ENCODE assay signal across 12 cellular contexts in genomic region chr10:34049887-34050286, GRCh38.
DNase-seq lines count a peak whose midpoint lies in the region; ATAC-seq and TF ChIP-seq lines count a peak whose summit lies in the region.
"Had no signal": no experiment of that assay in that cellular context is flagged by ENCODE, and none has a peak within 500 bp of the region (broad histone marks: within the 10 kb centered on the region; RNA-seq: fewer than 3 reads in every experiment).

No MANE protein-coding gene starts in this region.

- TF ChIP-seq CTCF in fibroblast of lung (conservative IDR thresholded peaks at IDR 0.05 in 1 of 2, IDR thresholded peaks at IDR 0.05 in 1 of 2; ENCODE audit: low read depth in 1 of 2, low read length in 2 of 2): no peak
- TF ChIP-seq CTCF in smooth muscle cell (IDR thresholded peaks at IDR 0.05; ENCODE audit: borderline replicate concordance, insufficient read depth, poor library complexity, severe bottlenecking): no peak

- H4K20me1 ChIP-seq in fibroblast of lung (ENCODE audit: control insufficient read depth, extremely low read depth, insufficient read depth, low read length) (no peaks in the 10 kb centered on the region), smooth muscle cell (ENCODE audit: low read depth) (no peaks in the 10 kb centered on the region)

- H3K4me2 ChIP-seq in fibroblast of lung (ENCODE audit: extremely low read depth, insufficient read depth, low read length) (no peak overlapping the region), smooth muscle cell (peak overlapping the region; percentile 79)

- H3K27ac ChIP-seq in fibroblast of lung (ENCODE audit: insufficient read depth, low read length) (no peak overlapping the region), smooth muscle cell (ENCODE audit: low read depth) (peak overlapping the region; percentile 96)
- H3K27ac ChIP-seq: ascending aorta had no signal

- H3K36me3 ChIP-seq in fibroblast of lung (ENCODE audit: control insufficient read depth, insufficient read depth, low read length): no peaks in the 10 kb centered on the region
- no peaks in the 10 kb centered on the region for H3K36me3 ChIP-seq in smooth muscle cell (ENCODE audit: low read depth)
- H3K36me3 ChIP-seq: ascending aorta had no signal

- H3K27me3 ChIP-seq in fibroblast of lung (ENCODE audit: control insufficient read depth, insufficient read depth, low read length) (peaks cover 12% of the 10 kb centered on the region), smooth muscle cell (ENCODE audit: low read depth) (no peaks in the 10 kb centered on the region)
- H3K27me3 ChIP-seq: ascending aorta had no signal

- no peaks in the 10 kb centered on the region for H3K79me2 ChIP-seq in fibroblast of lung (ENCODE audit: control insufficient read depth, insufficient read depth, low read length)
- no peaks in the 10 kb centered on the region for H3K79me2 ChIP-seq in smooth muscle cell (ENCODE audit: low read depth)

- WGBS in smooth muscle cell (ENCODE audit: low lambda C conversion rate): 11% methylated on average over 9 of the region's 9 CpGs

- ATAC-seq in HG02798 (IDR thresholded peaks at IDR 0.05; ENCODE audit: poor library complexity, unreplicated experiment) (no peak), GM18907 (IDR thresholded peaks at IDR 0.05; ENCODE audit: unreplicated experiment) (no peak), GM21723 (IDR thresholded peaks at IDR 0.05; ENCODE audit: unreplicated experiment) (no peak)
- ATAC-seq: left lobe of liver had no signal

- DNase-seq in EL: peak; percentile 41
- DNase-seq in RPMI7951 (ENCODE audit: low read depth): peak; percentile 69
- DNase-seq in fibroblast of lung (ENCODE audit: low read depth in 2 of 2): peak; percentile 21 to 93
- DNase-seq in smooth muscle cell (lab: John Stamatoyannopoulos, UW; ENCODE audit: unreplicated experiment): no peak
- DNase-seq in GM19238 (ENCODE audit: insufficient read length, low spot score): no peak
- DNase-seq: DMS153, NCI-H2081 had no signal

- H3K4me1 ChIP-seq in fibroblast of lung (ENCODE audit: control insufficient read depth, extremely low read depth, insufficient read depth, low read length) (no peaks in the 10 kb centered on the region), smooth muscle cell (ENCODE audit: low read depth) (no peaks in the 10 kb centered on the region)
- H3K4me1 ChIP-seq: ascending aorta had no signal

- H3K9me3 ChIP-seq in fibroblast of lung (ENCODE audit: control insufficient read depth, insufficient read depth, low read depth, low read length): no peaks in the 10 kb centered on the region
- no peaks in the 10 kb centered on the region for H3K9me3 ChIP-seq in smooth muscle cell (replicated peaks; ENCODE audit: low read depth)
- H3K9me3 ChIP-seq: ascending aorta had no signal

- H3K9ac ChIP-seq in fibroblast of lung (ENCODE audit: insufficient read depth, low read length) (no peak overlapping the region), smooth muscle cell (ENCODE audit: low read depth) (peak overlapping the region; percentile 74)

- H3K4me3 ChIP-seq in fibroblast of lung (replicated peaks in 1 of 4; ENCODE audit: control extremely low read depth in 1 of 4, insufficient read depth in 1 of 4, low read depth in 3 of 4, low read length in 4 of 4): no peak overlapping the region
- H3K4me3 ChIP-seq in smooth muscle cell: peak overlapping the region; percentile 12
- H3K4me3 ChIP-seq: ascending aorta had no signal

- H2AFZ ChIP-seq in fibroblast of lung (ENCODE audit: low read length) (no peak overlapping the region), smooth muscle cell (ENCODE audit: low read depth) (peak overlapping the region; percentile 71)

- peaks cover 11% of the 10 kb centered on the region for H3F3A ChIP-seq in smooth muscle cell (ENCODE audit: low read depth)

Comparison
In these comparisons a context has a peak if more than half of its experiments do, and no peak if none do; other contexts are left out.
1. DNase-seq: peak in EL (single experiment), RPMI7951 (single experiment) and fibroblast of lung (2 of 2); none in smooth muscle cell (single experiment) and GM19238 (single experiment).